ENCODE assay signal across 14 cellular contexts in the genomic region with DNA sequence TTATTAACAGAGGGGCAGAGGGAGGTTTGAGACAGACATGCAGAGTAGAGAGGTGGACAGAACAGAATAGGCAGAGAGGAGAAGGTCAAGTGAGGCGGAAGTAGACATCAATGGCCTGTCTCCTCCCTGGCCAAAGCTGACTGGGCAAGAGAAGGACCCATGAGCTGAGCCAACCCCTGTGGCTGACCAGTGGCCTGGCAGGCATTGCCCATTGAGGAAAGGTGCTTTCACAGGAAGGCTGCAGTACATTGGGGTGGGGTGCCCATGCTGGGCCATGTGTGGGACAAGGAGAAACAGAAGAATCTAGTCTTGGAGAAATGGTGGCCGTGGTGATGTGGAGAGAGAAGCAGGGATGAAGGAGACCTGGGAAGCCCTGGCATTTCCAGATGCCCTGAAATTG.
"Had no signal": no experiment of that assay in that cellular context is flagged by ENCODE, and none has a peak within 500 bp of the region (broad histone marks: within the 10 kb centered on the region; RNA-seq: fewer than 3 reads in every experiment).

No MANE protein-coding gene starts in this region.

- H3K4me3 ChIP-seq: ascending aorta, breast epithelium, dorsolateral prefrontal cortex, esophagus squamous epithelium, hepatocyte, SJCRH30, stomach had no signal

- DNase-seq: activated CD4-positive, alpha-beta T cell treated with anti-CD3 and anti-CD28 coated beads, Interleukin-2, amount 10 ng/mL, durations not matched to agents 24 days and 14 days; esophagus squamous epithelium; islet precursor cell; nephron progenitor cell; SJCRH30; T-helper 17 cell had no signal

- ATAC-seq: activated T-cell treated with anti-CD3 and anti-CD28 coated beads, Interleukin-2, amount 50 U/mL, for 4 hours; sciatic nerve; T-helper 17 cell; WTC11 had no signal

- H3K27ac ChIP-seq: ascending aorta, breast epithelium, dorsolateral prefrontal cortex, esophagus squamous epithelium, hepatocyte, SJCRH30, stomach had no signal
